ENCODE assay signal across 10 cellular contexts in the genomic region with DNA sequence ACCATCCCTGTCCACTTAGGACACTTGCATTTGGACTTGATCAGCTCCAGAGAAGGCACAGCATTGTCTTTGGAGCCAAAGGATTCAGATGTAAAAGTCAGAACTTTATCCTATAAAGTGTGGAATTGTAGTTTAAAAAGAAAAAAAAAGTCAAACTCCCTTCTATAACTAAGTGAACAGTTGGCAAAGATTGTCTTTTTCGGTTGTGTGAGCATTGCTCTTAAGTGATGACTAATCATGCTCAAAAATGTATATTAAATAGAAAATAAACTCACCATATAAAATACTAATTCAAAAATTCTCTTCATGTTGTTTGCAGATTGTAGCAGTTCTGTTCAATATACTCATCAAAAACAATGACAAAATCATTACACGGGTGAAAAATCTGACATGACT.
DNase-seq lines count a peak whose midpoint lies in the region; ATAC-seq and TF ChIP-seq lines count a peak whose summit lies in the region.
"Had no signal": no experiment of that assay in that cellular context is flagged by ENCODE, and none has a peak within 500 bp of the region (broad histone marks: within the 10 kb centered on the region; RNA-seq: fewer than 3 reads in every experiment).

No MANE protein-coding gene starts in this region.

- peak overlapping the region; percentile 88 for H3K27ac Mint-ChIP-seq in activated naive CD4-positive, alpha-beta T cell treated with anti-CD3 and anti-CD28 coated beads, Interleukin-2, amount 10 ng/mL, durations not matched to agents 7 days and 5 days
- H3K27ac Mint-ChIP-seq in activated CD8-positive, alpha-beta T cell treated with anti-CD3 and anti-CD28 coated beads, Interleukin-2, amount 10 ng/mL, durations not matched to agents 7 days and 5 days, result peak overlapping the region; percentile 87

- peaks cover 91% of the 10 kb centered on the region for H3K36me3 Mint-ChIP-seq in activated naive CD4-positive, alpha-beta T cell treated with anti-CD3 and anti-CD28 coated beads, Interleukin-2, amount 10 ng/mL, durations not matched to agents 7 days and 5 days
- peaks cover 93% of the 10 kb centered on the region for H3K36me3 Mint-ChIP-seq in activated CD8-positive, alpha-beta T cell treated with anti-CD3 and anti-CD28 coated beads, Interleukin-2, amount 10 ng/mL, durations not matched to agents 7 days and 5 days (ENCODE audit: low read depth)

- CTCF ChIA-PET in activated naive CD4-positive, alpha-beta T cell treated with anti-CD3 and anti-CD28 coated beads, Interleukin-2, amount 10 ng/mL, durations not matched to agents 7 days and 5 days (lab: Charles Lee), result interaction anchor here (0.7 to 2.3 kb wide), 6 partner anchors 11 to 30 kb away, joined by 3 to 13 read pairs (median 6); no protein-coding TSS in a partner anchor
- CTCF ChIA-PET in activated CD8-positive, alpha-beta T cell treated with anti-CD3 and anti-CD28 coated beads, Interleukin-2, amount 10 ng/mL, durations not matched to agents 7 days and 5 days (lab: Charles Lee), result interaction anchor here (0.7 to 6.7 kb wide), 16 partner anchors 9 to 203 kb away, joined by 3 to 43 read pairs (median 7); no protein-coding TSS in a partner anchor

- TF ChIP-seq EP300 in transverse colon (IDR thresholded peaks at IDR 0.05; ENCODE audit: low read depth), result no peak

- H3K9me3 ChIP-seq in lower lobe of right lung, result no peaks in the 10 kb centered on the region
- H3K9me3 ChIP-seq in transverse colon, result no peaks in the 10 kb centered on the region
- no peaks in the 10 kb centered on the region for H3K9me3 ChIP-seq in SJCRH30 (replicated peaks)

- peaks cover 18% of the 10 kb centered on the region for H3K36me3 ChIP-seq in lower lobe of right lung
- H3K36me3 ChIP-seq in transverse colon, result peaks cover 0 to 6% (median 0%) of the 10 kb centered on the region in 4 donors
- peaks cover 19% of the 10 kb centered on the region for H3K36me3 ChIP-seq in SJCRH30

- no peak for DNase-seq in activated naive CD4-positive, alpha-beta T cell treated with anti-CD3 and anti-CD28 coated beads, Interleukin-2, amount 10 ng/mL, durations not matched to agents 7 days and 5 days
- no peak for DNase-seq in activated naive CD4-positive, alpha-beta T cell (lab: John Stamatoyannopoulos, UW)
- no peak for DNase-seq in activated CD8-positive, alpha-beta T cell treated with anti-CD3 and anti-CD28 coated beads, Interleukin-2, amount 10 ng/mL, durations not matched to agents 7 days and 5 days
- DNase-seq in lower lobe of right lung (no peak), transverse colon (no peak), SJCRH30 (no peak), amniotic stem cell (lab: John Stamatoyannopoulos, UW) (no peak)
- DNase-seq: NCI-H1105 had no signal

- peak overlapping the region; percentile 65 for H3K4me3 Mint-ChIP-seq in activated naive CD4-positive, alpha-beta T cell treated with anti-CD3 and anti-CD28 coated beads, Interleukin-2, amount 10 ng/mL, durations not matched to agents 7 days and 5 days
- peak overlapping the region; percentile 61 for H3K4me3 Mint-ChIP-seq in activated CD8-positive, alpha-beta T cell treated with anti-CD3 and anti-CD28 coated beads, Interleukin-2, amount 10 ng/mL, durations not matched to agents 7 days and 5 days

- no peaks in the 10 kb centered on the region for H3K9me3 Mint-ChIP-seq in activated naive CD4-positive, alpha-beta T cell treated with anti-CD3 and anti-CD28 coated beads, Interleukin-2, amount 10 ng/mL, durations not matched to agents 7 days and 5 days
- H3K9me3 Mint-ChIP-seq in activated CD8-positive, alpha-beta T cell treated with anti-CD3 and anti-CD28 coated beads, Interleukin-2, amount 10 ng/mL, durations not matched to agents 7 days and 5 days (ENCODE audit: insufficient read depth), result no peaks in the 10 kb centered on the region

- H3K4me1 Mint-ChIP-seq in activated naive CD4-positive, alpha-beta T cell treated with anti-CD3 and anti-CD28 coated beads, Interleukin-2, amount 10 ng/mL, durations not matched to agents 7 days and 5 days, result peaks cover 98% of the 10 kb centered on the region
- H3K4me1 Mint-ChIP-seq in activated CD8-positive, alpha-beta T cell treated with anti-CD3 and anti-CD28 coated beads, Interleukin-2, amount 10 ng/mL, durations not matched to agents 7 days and 5 days (ENCODE audit: low read depth), result peaks cover 96% of the 10 kb centered on the region

- H3K27me3 Mint-ChIP-seq in activated naive CD4-positive, alpha-beta T cell treated with anti-CD3 and anti-CD28 coated beads, Interleukin-2, amount 10 ng/mL, durations not matched to agents 7 days and 5 days, result no peaks in the 10 kb centered on the region
- H3K27me3 Mint-ChIP-seq in activated CD8-positive, alpha-beta T cell treated with anti-CD3 and anti-CD28 coated beads, Interleukin-2, amount 10 ng/mL, durations not matched to agents 7 days and 5 days (ENCODE audit: low read depth), result no peaks in the 10 kb centered on the region

- no peak for ATAC-seq in activated CD8-positive, alpha-beta T cell treated with anti-CD3 and anti-CD28 coated beads, Interleukin-2, amount 10 ng/mL, durations not matched to agents 7 days and 5 days
- ATAC-seq in lower lobe of right lung (no peak), GM21447 (IDR thresholded peaks at IDR 0.05; ENCODE audit: unreplicated experiment) (no peak)
- ATAC-seq: esophagus mucosa had no signal

- intact Hi-C loops in lower lobe of right lung (cut with DNase I) (no loop called here), transverse colon (cut with DNase I; ENCODE audit: low total_unique reads) (no loop called here)

- H3K27me3 ChIP-seq in lower lobe of right lung (ENCODE audit: low read depth), result no peaks in the 10 kb centered on the region
- H3K27me3 ChIP-seq in transverse colon, result no peaks in the 10 kb centered on the region
- no peaks in the 10 kb centered on the region for H3K27me3 ChIP-seq in SJCRH30

- H3K27ac ChIP-seq in lower lobe of right lung (peak overlapping the region; percentile 54), transverse colon (peak overlapping the region; percentile 49 to 63 (median 60)), SJCRH30 (no peak overlapping the region)

- 53 to 59% methylated on average over 2 of the region's 2 CpGs for WGBS in transverse colon (ENCODE audit: low coverage in 1 of 2), 2 donors

- peaks cover 76% of the 10 kb centered on the region for H3K4me1 ChIP-seq in lower lobe of right lung
- H3K4me1 ChIP-seq in transverse colon, result peaks cover 7 to 72% (median 35%) of the 10 kb centered on the region in 4 donors
- H3K4me1 ChIP-seq in SJCRH30, result peaks cover 24% of the 10 kb centered on the region

- TF ChIP-seq CTCF in lower lobe of right lung (IDR thresholded peaks at IDR 0.05), result no peak
- TF ChIP-seq CTCF in transverse colon (IDR thresholded peaks at IDR 0.05), result no peak

- POLR2A ChIA-PET in activated CD8-positive, alpha-beta T cell treated with anti-CD3 and anti-CD28 coated beads, Interleukin-2, amount 10 ng/mL, durations not matched to agents 7 days and 5 days (lab: Charles Lee), result interaction anchor here (0.9 to 16.8 kb wide), 16 partner anchors 9 to 234 kb away, joined by 3 to 175 read pairs (median 7); no protein-coding TSS in a partner anchor

- no peak for TF ChIP-seq POLR2A in transverse colon (IDR thresholded peaks at IDR 0.05)

- in situ Hi-C loops in transverse colon (cut with MboI; ENCODE audit: low pct_ligation_motif_present in 1 of 4, low pct_unique_long_range_greater_than_20kb in 1 of 4, low sequenced_read_pairs in 3 of 4), result no loop called here

- H3K4me3 ChIP-seq in lower lobe of right lung (no peak overlapping the region), transverse colon (no peak overlapping the region), SJCRH30 (no peak overlapping the region)
